ENCODE assay signal across 1 cellular context in the genomic region with DNA sequence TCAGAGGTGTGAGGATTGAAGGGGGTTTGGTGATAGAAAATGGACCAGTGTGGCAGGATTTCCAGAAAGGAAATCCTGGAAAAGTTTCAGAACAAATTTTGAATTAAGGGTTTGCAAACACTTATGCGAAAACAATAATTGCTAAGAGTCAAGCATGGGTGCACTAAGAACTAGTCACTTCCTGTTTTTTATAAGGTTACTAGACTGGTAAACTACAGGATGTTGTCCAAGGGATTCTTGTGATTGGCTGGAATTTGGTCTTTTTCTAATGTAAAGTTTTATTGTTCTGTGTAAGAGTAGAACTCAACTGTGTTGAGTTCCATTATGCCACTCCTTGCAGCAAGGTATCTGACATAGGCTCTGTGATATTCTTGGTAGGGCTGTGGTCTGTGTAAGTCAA.
TF ChIP-seq lines count a peak whose summit lies in the region.

No MANE protein-coding gene starts in this region.

TF ChIP-seq in IMR-90, 13 proteins besides CTCF, POLR2A, EP300 and RAD21:
- TF ChIP-seq NFE2L2 (IDR thresholded peaks at IDR 0.05; ENCODE audit: low read depth, low read length) (no peak), FOS (IDR thresholded peaks at IDR 0.05; ENCODE audit: low read depth, low read length) (no peak), RFX5 (IDR thresholded peaks at IDR 0.05; ENCODE audit: low read depth, low read length) (no peak), SMC3 (IDR thresholded peaks at IDR 0.05; ENCODE audit: low read depth, low read length) (no peak), MAZ (IDR thresholded peaks at IDR 0.05; ENCODE audit: borderline replicate concordance, low read depth, low read length) (no peak), BHLHE40 (IDR thresholded peaks at IDR 0.05; ENCODE audit: low read depth, low read length) (no peak), RCOR1 (IDR thresholded peaks at IDR 0.05; ENCODE audit: insufficient replicate concordance, low read length) (no peak), CHD1 (IDR thresholded peaks at IDR 0.05; ENCODE audit: low read depth, low read length) (no peak), MXI1 (IDR thresholded peaks at IDR 0.05; ENCODE audit: borderline replicate concordance, low read depth, low read length) (no peak), CEBPB (IDR thresholded peaks at IDR 0.05; ENCODE audit: low read depth, low read length) (no peak), MAFK (IDR thresholded peaks at IDR 0.05; ENCODE audit: low read depth, low read length) (no peak)
- TF ChIP-seq, protein P1, sequence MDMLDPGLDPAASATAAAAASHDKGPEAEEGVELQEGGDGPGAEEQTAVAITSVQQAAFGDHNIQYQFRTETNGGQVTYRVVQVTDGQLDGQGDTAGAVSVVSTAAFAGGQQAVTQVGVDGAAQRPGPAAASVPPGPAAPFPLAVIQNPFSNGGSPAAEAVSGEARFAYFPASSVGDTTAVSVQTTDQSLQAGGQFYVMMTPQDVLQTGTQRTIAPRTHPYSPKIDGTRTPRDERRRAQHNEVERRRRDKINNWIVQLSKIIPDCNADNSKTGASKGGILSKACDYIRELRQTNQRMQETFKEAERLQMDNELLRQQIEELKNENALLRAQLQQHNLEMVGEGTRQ (IDR thresholded peaks at IDR 0.05; ENCODE audit: low read depth, low read length), result no peak
- TF ChIP-seq, protein P2, sequence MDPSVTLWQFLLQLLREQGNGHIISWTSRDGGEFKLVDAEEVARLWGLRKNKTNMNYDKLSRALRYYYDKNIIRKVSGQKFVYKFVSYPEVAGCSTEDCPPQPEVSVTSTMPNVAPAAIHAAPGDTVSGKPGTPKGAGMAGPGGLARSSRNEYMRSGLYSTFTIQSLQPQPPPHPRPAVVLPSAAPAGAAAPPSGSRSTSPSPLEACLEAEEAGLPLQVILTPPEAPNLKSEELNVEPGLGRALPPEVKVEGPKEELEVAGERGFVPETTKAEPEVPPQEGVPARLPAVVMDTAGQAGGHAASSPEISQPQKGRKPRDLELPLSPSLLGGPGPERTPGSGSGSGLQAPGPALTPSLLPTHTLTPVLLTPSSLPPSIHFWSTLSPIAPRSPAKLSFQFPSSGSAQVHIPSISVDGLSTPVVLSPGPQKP (IDR thresholded peaks at IDR 0.05; ENCODE audit: borderline replicate concordance, low read depth, low read length), result no peak
TF ChIP-seq in IMR-90: peak in this region for 0.
